Comparison of ENCODE assay signal across 29 cellular contexts in the genomic region with DNA sequence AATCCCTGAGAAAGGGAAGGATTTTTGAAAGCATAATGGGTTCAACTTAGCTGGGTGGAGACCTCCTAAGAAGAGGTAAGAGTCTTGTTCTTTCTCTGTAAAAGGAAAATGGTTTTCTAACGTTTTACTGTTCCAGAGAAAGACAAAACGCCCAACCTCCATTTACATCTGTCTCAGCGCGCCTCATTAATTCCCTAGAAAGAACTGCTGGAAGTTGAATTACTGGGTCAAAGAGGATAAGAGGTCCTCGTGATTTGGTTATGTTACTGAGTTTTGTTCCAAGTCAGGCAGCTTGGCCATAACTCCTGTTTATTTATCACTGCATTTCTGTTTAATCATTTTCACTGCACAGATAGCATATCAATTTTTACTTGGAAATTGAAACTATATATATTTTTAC.
"Had no signal": no experiment of that assay in that cellular context is flagged by ENCODE, and none has a peak within 500 bp of the region (broad histone marks: within the 10 kb centered on the region; RNA-seq: fewer than 3 reads in every experiment).

No MANE protein-coding gene starts in this region.

- H3K27ac Mint-ChIP-seq: immature natural killer cell; mesothelial cell of epicardium; naive B cell; natural killer cell; nephron progenitor cell; neural progenitor cell; stimulated activated memory B cell treated with anti-CD40 and anti-IgM and Interleukin-4, amounts not matched to agents 10 μg/mL and 1 μg/mL and 100 μg/mL, for 72 hours; stimulated activated naive CD8-positive, alpha-beta T cell treated with anti-CD3 and anti-CD28 coated beads, Interleukin-15, amount 100 ng/mL, for 72 hours; type B pancreatic cell had no signal

- H2AFZ ChIP-seq: neural progenitor cell had no signal

- H3K27ac ChIP-seq: heart left ventricle, left ventricle myocardium inferior, neural progenitor cell, pancreas, prostate gland, right lobe of liver, suprapubic skin, thoracic aorta, tibial nerve had no signal

- DNase-seq: heart left ventricle; hypothalamus; immature natural killer cell; kidney; left colon; left ventricle myocardium inferior; mesendoderm; naive B cell; natural killer cell; nephron progenitor cell; pancreas; right lobe of liver; stimulated activated CD4-positive, alpha-beta T cell treated with anti-CD3 and anti-CD28 coated beads, Interleukin-1b, Interleukin-23, amount 100 ng/mL, for 48 hours; stimulated activated CD4-positive, alpha-beta T cell treated with anti-CD3 and anti-CD28 coated beads, Interleukin-2, amount 100 ng/mL, for 48 hours; stimulated activated CD4-positive, alpha-beta T cell treated with anti-CD3 and anti-CD28 coated beads, Interleukin-4, amount 100 ng/mL, for 4 hours; stimulated activated CD8-positive, alpha-beta memory T cell treated with anti-CD3 and anti-CD28 coated beads, Interleukin-4, amount 100 ng/mL, for 48 hours; stimulated activated naive CD4-positive, alpha-beta T cell treated with Interleukin-2 at 50 U/mL for 16 hours; stimulated activated naive CD8-positive, alpha-beta T cell treated with anti-CD3 and anti-CD28 coated beads, Interleukin-15, amount 100 ng/mL, for 72 hours; uterus had no signal

- H3K27me3 ChIP-seq: neural progenitor cell, pancreas, right lobe of liver, suprapubic skin, tibial nerve, uterus had no signal

- H3K4me3 ChIP-seq: heart left ventricle, left ventricle myocardium inferior, lung, neural progenitor cell, pancreas, prostate gland, right lobe of liver, smooth muscle cell, suprapubic skin, thoracic aorta, tibial nerve, uterus had no signal

- H3K4me1 Mint-ChIP-seq: immature natural killer cell; mesothelial cell of epicardium; naive B cell; natural killer cell; nephron progenitor cell; neural progenitor cell; stimulated activated memory B cell treated with anti-CD40 and anti-IgM and Interleukin-4, amounts not matched to agents 10 μg/mL and 1 μg/mL and 100 μg/mL, for 72 hours; stimulated activated naive CD8-positive, alpha-beta T cell treated with anti-CD3 and anti-CD28 coated beads, Interleukin-15, amount 100 ng/mL, for 72 hours had no signal

- H3K4me3 Mint-ChIP-seq: immature natural killer cell; mesothelial cell of epicardium; naive B cell; natural killer cell; nephron progenitor cell; neural progenitor cell; stimulated activated memory B cell treated with anti-CD40 and anti-IgM and Interleukin-4, amounts not matched to agents 10 μg/mL and 1 μg/mL and 100 μg/mL, for 72 hours; stimulated activated naive CD8-positive, alpha-beta T cell treated with anti-CD3 and anti-CD28 coated beads, Interleukin-15, amount 100 ng/mL, for 72 hours; type B pancreatic cell had no signal

- H3K4me1 ChIP-seq: heart left ventricle, left ventricle myocardium inferior, neural progenitor cell, pancreas, prostate gland, suprapubic skin, tibial nerve, uterus had no signal

- H3K36me3 ChIP-seq: heart left ventricle, left ventricle myocardium inferior, neural progenitor cell, pancreas, prostate gland, right lobe of liver, suprapubic skin, thoracic aorta, tibial nerve, uterus had no signal

- H3K9me3 ChIP-seq: left ventricle myocardium inferior, pancreas, prostate gland, right lobe of liver, thoracic aorta, uterus had no signal

- H3K36me3 Mint-ChIP-seq: neural progenitor cell; stimulated activated memory B cell treated with anti-CD40 and anti-IgM and Interleukin-4, amounts not matched to agents 10 μg/mL and 1 μg/mL and 100 μg/mL, for 72 hours; type B pancreatic cell had no signal

- ATAC-seq: heart left ventricle; left colon; natural killer cell; pancreas; right lobe of liver; stimulated activated memory B cell treated with anti-CD40 and anti-IgM and Interleukin-4, amounts not matched to agents 10 μg/mL and 1 μg/mL and 100 μg/mL, for 72 hours; stimulated activated naive CD8-positive, alpha-beta T cell treated with anti-CD3 and anti-CD28 coated beads, Interleukin-15, amount 100 ng/mL, for 72 hours had no signal

- H3K4me2 ChIP-seq: neural progenitor cell, smooth muscle cell had no signal

- H3K27me3 Mint-ChIP-seq: stimulated activated naive CD8-positive, alpha-beta T cell treated with anti-CD3 and anti-CD28 coated beads, Interleukin-15, amount 100 ng/mL, for 72 hours; type B pancreatic cell had no signal

- H3K9ac ChIP-seq: neural progenitor cell had no signal
